In genomic region chr3:31911124-31911523, GRCh38 we compare ENCODE assay signal across 1 cellular context.
A peak's percentile ranks its signal among the peaks of the same experiment; 100 is the strongest.
TF ChIP-seq lines count a peak whose summit lies in the region.

No MANE protein-coding gene starts in this region.

TF ChIP-seq in HepG2, 621 proteins besides CTCF, POLR2A, EP300 and RAD21 (continued from another document):
- TF ChIP-seq ZBTB40 (IDR thresholded peaks at IDR 0.05) (no peak), ZBTB40 (CRISPR knock-in tag; IDR thresholded peaks at IDR 0.05) (0 out of 2 replicates have a peak, but pooled peaks have one; percentile 62), ZNF703 (CRISPR knock-in tag; IDR thresholded peaks at IDR 0.05; ENCODE audit: borderline replicate concordance) (no peak), ZNF383 (CRISPR knock-in tag; IDR thresholded peaks at IDR 0.05; ENCODE audit: borderline replicate concordance) (no peak), CEBPG (CRISPR knock-in tag; IDR thresholded peaks at IDR 0.05) (no peak), CREM (IDR thresholded peaks at IDR 0.05) (no peak), CREM (CRISPR knock-in tag; IDR thresholded peaks at IDR 0.05) (no peak), ZNF777 (CRISPR knock-in tag; IDR thresholded peaks at IDR 0.05) (no peak)
